In genomic region chr16:30065943-30066881, GRCh38 we compare ENCODE assay signal across 1 cellular context.
TF ChIP-seq lines count a peak whose summit lies in the region.

No MANE protein-coding gene starts in this region.

TF ChIP-seq in K562, 482 proteins besides CTCF, POLR2A, EP300 and RAD21 (continued from another document):
- TF ChIP-seq DPF2 (IDR thresholded peaks at IDR 0.05) (peak; percentile 30), FOXJ3 (CRISPR knock-in tag; IDR thresholded peaks at IDR 0.05) (no peak), PHF20 (IDR thresholded peaks at IDR 0.05; ENCODE audit: partially characterized antibody) (no peak), TBP (optimal IDR thresholded peaks at IDR 0.05; ENCODE audit: low read depth, low read length) (no peak), PTBP1 (IDR thresholded peaks at IDR 0.05; ENCODE audit: low read depth, low read length) (no peak), SMC3 (conservative IDR thresholded peaks at IDR 0.05; ENCODE audit: insufficient read depth, low read depth, low read length) (no peak), CHD2 (IDR thresholded peaks at IDR 0.05; ENCODE audit: low read depth, low read length) (no peak), SAFB2 (IDR thresholded peaks at IDR 0.05; ENCODE audit: borderline replicate concordance, low read depth, low read length, severe bottlenecking) (no peak), MAFG (tag; conservative IDR thresholded peaks at IDR 0.05) (peak; percentile 58; the same call in 1 of the 2 replicates), MEF2A (IDR thresholded peaks at IDR 0.05; ENCODE audit: control insufficient read depth, low read depth, low read length) (no peak), HMGN3 (IDR thresholded peaks at IDR 0.05; ENCODE audit: borderline replicate concordance, extremely low read depth, insufficient read length, low read depth, low read length) (no peak), ZNF830 (CRISPR knock-in tag; IDR thresholded peaks at IDR 0.05) (0 out of 2 replicates have a peak, but pooled peaks have one; percentile 39), ZNF175 (CRISPR knock-in tag; IDR thresholded peaks at IDR 0.05; ENCODE audit: low read depth) (no peak; the same call in 1 of the 2 replicates), GTF2F1 (IDR thresholded peaks at IDR 0.05; ENCODE audit: low read depth, low read length) (no peak), NKRF (IDR thresholded peaks at IDR 0.05; ENCODE audit: borderline replicate concordance) (peak; percentile 92; the same call in 1 of the 2 replicates), EP400 (IDR thresholded peaks at IDR 0.05) (no peak), RNF219 (CRISPR knock-in tag; IDR thresholded peaks at IDR 0.05) (no peak), ATF2 (CRISPR knock-in tag; IDR thresholded peaks at IDR 0.05) (no peak)
TF ChIP-seq in K562: peak in this region for 82.
